In genomic region chr14:70416322-70416716, GRCh38 we compare ENCODE assay signal across 8 cellular contexts. TPM values are rescaled to one million over a fixed set of nuclear protein-coding genes. Genes with fewer than 3 reads are reported as not detected.
DNase-seq lines count a peak whose midpoint lies in the region; ATAC-seq and TF ChIP-seq lines count a peak whose summit lies in the region.

No MANE protein-coding gene starts in this region.

- H3K4me3 ChIP-seq in HUES6 (ENCODE audit: low read depth, low read length): peak overlapping the region; percentile 87

- peaks cover 7% of the 10 kb centered on the region; the same call in 1 of the 2 replicates for H3K36me3 ChIP-seq in HUES6 (ENCODE audit: control insufficient read depth, insufficient read depth, low read length)

- TSS peak; percentile 37 for BruUV-seq in Calu3 (replicated peaks; lab: Mats Ljungman, UMichigan)

- H3K27me3 Mint-ChIP-seq in Calu3 (ENCODE audit: unreplicated experiment): no peaks in the 10 kb centered on the region
- peaks cover 2 to 8% (median 5%) of the 10 kb centered on the region in 3 donors for H3K27me3 Mint-ChIP-seq in immature natural killer cell (ENCODE audit: low read depth in 3 of 3)

- no peak for TF ChIP-seq CTCF in Calu3 (IDR thresholded peaks at IDR 0.05; ENCODE audit: unreplicated experiment)

- no peak overlapping the region for H3K27ac ChIP-seq in HUES6 (ENCODE audit: low read depth, low read length)

- intact Hi-C loops in Calu3 (cut with micrococcal nuclease; ENCODE audit: unreplicated experiment): no loop called here

- no peak for DNase-seq in Calu3
- peak; percentile 8 for DNase-seq in amniotic epithelial cell (ENCODE audit: low read depth)
- DNase-seq in immature natural killer cell: no peak
- DNase-seq in stromal cell of bone marrow (ENCODE audit: low read depth): peak; percentile 4
- DNase-seq in activated CD4-positive, CD25-positive, alpha-beta regulatory T cell treated with anti-CD3 and anti-CD28 coated beads, Interleukin-2, amount 50 U/mL, for 72 hours: no peak
- DNase-seq in AML-193 (lab: John Stamatoyannopoulos, UW): no peak

- H3K4me1 Mint-ChIP-seq in Calu3 (ENCODE audit: low read depth, unreplicated experiment) (peaks cover 19% of the 10 kb centered on the region), immature natural killer cell (peaks cover 27 to 52% of the 10 kb centered on the region in 2 donors)

- H3K27ac Mint-ChIP-seq in Calu3 (ENCODE audit: unreplicated experiment) (peak overlapping the region; percentile 95), immature natural killer cell (peak overlapping the region; percentile 80 to 92 (median 89))

- no peak for ATAC-seq in HG03097 (IDR thresholded peaks at IDR 0.05; ENCODE audit: low FRiP score, unreplicated experiment)

- peaks cover 6% of the 10 kb centered on the region; the same call in 1 of the 2 replicates for H3K4me1 ChIP-seq in HUES6 (ENCODE audit: control insufficient read depth, insufficient read depth, low read length)

- H3K9me3 Mint-ChIP-seq in Calu3 (ENCODE audit: low read depth, unreplicated experiment): no peaks in the 10 kb centered on the region
- no peaks in the 10 kb centered on the region for H3K9me3 Mint-ChIP-seq in immature natural killer cell

- H3K36me3 Mint-ChIP-seq in Calu3 (ENCODE audit: insufficient read depth, unreplicated experiment) (peaks cover 21% of the 10 kb centered on the region), immature natural killer cell (no peaks in the 10 kb centered on the region)

- CTCF ChIA-PET in Calu3 (lab: Charles Lee): interaction anchor here (0.7 kb wide), 1 partner anchor 163 kb away, joined by 3 read pairs; no protein-coding TSS in a partner anchor

- no peaks in the 10 kb centered on the region for H3K27me3 ChIP-seq in HUES6 (ENCODE audit: control insufficient read depth, insufficient read depth, low read length)

- H3K4me3 Mint-ChIP-seq in Calu3 (ENCODE audit: low read depth, unreplicated experiment) (peak overlapping the region; percentile 91), immature natural killer cell (peak overlapping the region; percentile 95 to 100 (median 97))

- H3K9me3 ChIP-seq in HUES6 (ENCODE audit: control insufficient read depth, insufficient read depth, low read depth, low read length): no peaks in the 10 kb centered on the region

- peak overlapping the region; percentile 78 for H3K9ac ChIP-seq in HUES6 (ENCODE audit: low read length)

RNA-seq across cellular contexts. Expression of gene SYNJ2BP, which starts 0.6 kb away (rescaled TPM):
- 24.8 and 25.6 TPM in 2 replicates for total RNA-seq in Calu3 (2022)
- 10 to 100 TPM; 14.0 to 18.3 (median 17.5) TPM for polyA plus RNA-seq in immature natural killer cell

RNA-seq across cellular contexts. Expression of gene ADAM21, which starts 35.7 kb away (rescaled TPM):
- total RNA-seq in Calu3 (2022): 0.17 and 0.22 TPM in 2 replicates
- polyA plus RNA-seq in immature natural killer cell: under 1 TPM in 2 of 3 donors, not detected in 1; 0.07 to 0.30 TPM

RNA-seq across cellular contexts. Expression of gene COX16, which starts 56.8 kb away (rescaled TPM):
- total RNA-seq in Calu3 (2022): 56.1 and 56.6 TPM in 2 replicates
- polyA plus RNA-seq in immature natural killer cell: 10 to 100 TPM; 41.4 to 64.6 (median 52.4) TPM

Comparison
In these comparisons a context has a peak if more than half of its experiments do, and no peak if none do; other contexts are left out.
1. DNase-seq: peak in amniotic epithelial cell (single experiment) and stromal cell of bone marrow (single experiment); none in Calu3 (single experiment), immature natural killer cell (0 of 3), activated CD4-positive, CD25-positive, alpha-beta regulatory T cell treated with anti-CD3 and anti-CD28 coated beads, Interleukin-2, amount 50 U/mL, for 72 hours (single experiment) and AML-193 (0 of 2).